1 cellular context compared by ENCODE assay signal in genomic region chr3:15260531-15260930, GRCh38.
TF ChIP-seq lines count a peak whose summit lies in the region.

No MANE protein-coding gene starts in this region.

TF ChIP-seq in GM12878, 131 proteins besides CTCF, POLR2A, EP300 and RAD21:
- TF ChIP-seq CHD4 (IDR thresholded peaks at IDR 0.05) (no peak), ZNF274 (IDR thresholded peaks at IDR 0.05; ENCODE audit: insufficient read depth, insufficient read length) (no peak), POLR2AphosphoS2 (IDR thresholded peaks at IDR 0.05; ENCODE audit: low read depth, low read length) (peak; percentile 36; the same call in 1 of the 2 replicates)
